In the genomic region with DNA sequence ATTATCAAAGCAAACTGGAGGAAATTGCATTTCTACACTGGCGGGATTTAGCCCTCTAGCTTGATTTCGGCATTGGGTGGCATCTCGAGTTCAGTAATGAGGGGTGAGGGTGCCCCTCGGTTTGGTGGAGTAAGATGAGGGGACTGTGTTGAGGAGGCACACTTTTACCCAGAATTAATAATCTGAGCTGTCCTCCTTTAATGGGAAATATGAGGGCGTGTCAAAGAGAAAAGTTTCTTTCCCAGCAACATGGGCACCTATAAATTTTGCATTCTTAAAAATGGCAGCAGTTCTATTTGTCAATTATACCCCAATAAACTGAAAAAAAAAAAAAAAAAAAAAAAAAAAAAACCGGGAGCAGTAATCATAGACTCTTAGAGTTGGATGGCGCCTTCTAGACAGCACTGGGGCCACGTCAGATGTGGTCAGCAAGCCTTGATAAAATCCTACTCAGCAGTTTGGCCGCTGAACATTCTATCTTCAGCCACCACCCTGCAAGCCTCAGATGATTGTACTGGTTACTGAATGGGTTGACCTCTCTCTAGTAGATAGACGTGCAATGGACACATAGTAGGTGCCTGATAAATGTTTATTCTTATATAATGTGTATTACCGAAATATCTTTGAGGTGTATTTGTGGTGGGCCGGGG, we compare ENCODE assay signal across 8 cellular contexts. TPM values are rescaled to one million over a fixed set of nuclear protein-coding genes. Genes with fewer than 3 reads are reported as not detected.
DNase-seq lines count a peak whose midpoint lies in the region; ATAC-seq and TF ChIP-seq lines count a peak whose summit lies in the region.

No MANE protein-coding gene starts in this region.

- peaks cover 10 to 20% (median 11%) of the 10 kb centered on the region in 3 donors for H3K4me1 Mint-ChIP-seq in CD8-positive, alpha-beta memory T cell

- no peak overlapping the region for H2AFZ ChIP-seq in OCI-LY7 (ENCODE audit: low read length)

- H3K4me2 ChIP-seq in OCI-LY7 (ENCODE audit: low read length), result peak overlapping the region; percentile 53

- WGBS in ectodermal cell, 2 experiments, result 34 to 35% methylated on average over 11 to 12 of the region's 12 CpGs

- intact Hi-C loops in OCI-LY7 (cut with micrococcal nuclease; ENCODE audit: unreplicated experiment) (no loop called here), posterior vena cava (cut with DNase I) (no loop called here)

- H3K27me3 Mint-ChIP-seq in CD8-positive, alpha-beta memory T cell, result peaks cover 24 to 76% of the 10 kb centered on the region in 2 donors

- no peak for DNase-seq in CD8-positive, alpha-beta memory T cell
- DNase-seq in OCI-LY7 (ENCODE audit: low spot score) (no peak), iPS-NIHi7 (ENCODE audit: extremely low spot score) (no peak), posterior vena cava (ENCODE audit: low spot score) (no peak)

- no peaks in the 10 kb centered on the region for H3K36me3 Mint-ChIP-seq in CD8-positive, alpha-beta memory T cell

- no peaks in the 10 kb centered on the region for H3K9me3 ChIP-seq in CD8-positive, alpha-beta memory T cell (ENCODE audit: low read length)
- H3K9me3 ChIP-seq in OCI-LY7 (ENCODE audit: low read length) (no peaks in the 10 kb centered on the region), ectodermal cell (ENCODE audit: control insufficient read depth, low read length) (no peaks in the 10 kb centered on the region), muscle layer of colon (ENCODE audit: low read length) (no peaks in the 10 kb centered on the region)

- CTCF ChIA-PET in CD8-positive, alpha-beta memory T cell (lab: Charles Lee), result no interaction called here
- CTCF ChIA-PET in OCI-LY7 (lab: Charles Lee; ENCODE audit: unreplicated experiment), result no interaction called here

- peaks cover 0 to 1% (median 0%) of the 10 kb centered on the region in 5 donors for H3K9me3 Mint-ChIP-seq in CD8-positive, alpha-beta memory T cell

- no peaks in the 10 kb centered on the region for H3K79me2 ChIP-seq in OCI-LY7 (ENCODE audit: insufficient read depth, low read depth, low read length)

- POLR2A ChIA-PET in CD8-positive, alpha-beta memory T cell (lab: Charles Lee), result no interaction called here
- POLR2A ChIA-PET in OCI-LY7 (lab: Charles Lee), result interaction anchor here (0.5 kb wide), 1 partner anchor 557 kb away, joined by 3 read pairs; no protein-coding TSS in a partner anchor

- H3K9me2 ChIP-seq in OCI-LY7 (ENCODE audit: insufficient read depth, low read length), result no peaks in the 10 kb centered on the region

- ATAC-seq in GM18502 (IDR thresholded peaks at IDR 0.05; ENCODE audit: poor library complexity, unreplicated experiment), result no peak
- no peak for ATAC-seq in HG02610 (IDR thresholded peaks at IDR 0.05; ENCODE audit: unreplicated experiment)

- H3K9ac ChIP-seq in muscle layer of colon (ENCODE audit: low read length), result no peak overlapping the region

- no peaks in the 10 kb centered on the region for H4K20me1 ChIP-seq in OCI-LY7 (ENCODE audit: insufficient read depth, low read length)

- H3K36me3 ChIP-seq in CD8-positive, alpha-beta memory T cell (ENCODE audit: insufficient read depth, low read length), result no peaks in the 10 kb centered on the region
- no peaks in the 10 kb centered on the region for H3K36me3 ChIP-seq in OCI-LY7 (ENCODE audit: insufficient read depth, low read length)
- no peaks in the 10 kb centered on the region for H3K36me3 ChIP-seq in ectodermal cell (ENCODE audit: control insufficient read depth, insufficient read depth, low read length)
- no peaks in the 10 kb centered on the region for H3K36me3 ChIP-seq in muscle layer of colon (ENCODE audit: insufficient read depth, low read length)

- H3K27me3 ChIP-seq in CD8-positive, alpha-beta memory T cell (ENCODE audit: insufficient read depth, low read length, poor library complexity, severe bottlenecking), result peaks cover 15% of the 10 kb centered on the region
- H3K27me3 ChIP-seq in ectodermal cell (ENCODE audit: control insufficient read depth, insufficient read depth, low read length, poor library complexity, severe bottlenecking), result peaks cover 36% of the 10 kb centered on the region
- no peaks in the 10 kb centered on the region for H3K27me3 ChIP-seq in muscle layer of colon (ENCODE audit: control insufficient read depth in 1 of 2, insufficient read depth in 2 of 2, low read length in 2 of 2)

- peak overlapping the region in 1 of 8 donors; percentile 43 for H3K27ac Mint-ChIP-seq in CD8-positive, alpha-beta memory T cell

- H3K4me3 ChIP-seq in CD8-positive, alpha-beta memory T cell (ENCODE audit: low read length), result peak overlapping the region; percentile 49
- no peak overlapping the region for H3K4me3 ChIP-seq in OCI-LY7 (ENCODE audit: low read depth, low read length, poor library complexity, severe bottlenecking)
- H3K4me3 ChIP-seq in ectodermal cell (ENCODE audit: insufficient read depth, low read depth, low read length), result peak overlapping the region; percentile 59
- peak overlapping the region; percentile 71 for H3K4me3 ChIP-seq in muscle layer of colon (ENCODE audit: low read depth in 1 of 2, low read length in 2 of 2)

- peaks cover 6% of the 10 kb centered on the region for H3K4me1 ChIP-seq in CD8-positive, alpha-beta memory T cell (ENCODE audit: insufficient read depth, low read length)
- H3K4me1 ChIP-seq in OCI-LY7 (ENCODE audit: insufficient read depth, low read length, poor library complexity, severe bottlenecking) (no peaks in the 10 kb centered on the region), ectodermal cell (ENCODE audit: control insufficient read depth, insufficient read depth, low read length) (no peaks in the 10 kb centered on the region), muscle layer of colon (ENCODE audit: insufficient read depth, low read length) (no peaks in the 10 kb centered on the region)

- no TSS peak for BruUV-seq in OCI-LY7 (replicated peaks; lab: Mats Ljungman, UMichigan)

- no peak overlapping the region for H3K27ac ChIP-seq in CD8-positive, alpha-beta memory T cell (ENCODE audit: low read depth, low read length)
- no peak overlapping the region for H3K27ac ChIP-seq in OCI-LY7 (ENCODE audit: low read depth, low read length, poor library complexity, severe bottlenecking)
- no peak overlapping the region for H3K27ac ChIP-seq in ectodermal cell (ENCODE audit: insufficient read depth, low read depth, low read length, poor library complexity, severe bottlenecking)
- peak overlapping the region; percentile 54 for H3K27ac ChIP-seq in muscle layer of colon (ENCODE audit: low read depth, low read length)

- TF ChIP-seq CTCF in OCI-LY7 (conservative IDR thresholded peaks at IDR 0.05; ENCODE audit: low read length), result no peak

- peak overlapping the region; percentile 61 to 86 (median 80) for H3K4me3 Mint-ChIP-seq in CD8-positive, alpha-beta memory T cell

RNA-seq across cellular contexts. Expression of a gene that starts 0.9 kb away (rescaled TPM):
- total RNA-seq in CD8-positive, alpha-beta memory T cell, result under 1 TPM; 0.18 to 0.46 TPM
- polyA plus RNA-seq in CD8-positive, alpha-beta memory T cell, result 0.08 TPM
- 0.03 TPM in 1 of 2 replicates, not detected in the other for total RNA-seq in OCI-LY7 (2014; rRNA removed; shearing (Covaris generic))
- not detected in 2 replicates for total RNA-seq in OCI-LY7 (2022)
- 3.6 TPM for polyA plus RNA-seq in ectodermal cell (2013, experiment 1 of 4)
- polyA plus RNA-seq in ectodermal cell (2013, experiment 2 of 4), result 4.5 TPM
- 3.0 TPM for polyA plus RNA-seq in ectodermal cell (2013, experiment 3 of 4)
- 3.6 TPM for polyA plus RNA-seq in ectodermal cell (2013, experiment 4 of 4)
- 10 to 100 TPM; 30.9 to 46.1 TPM for total RNA-seq in posterior vena cava

Comparison
In these comparisons a context has a peak if more than half of its experiments do, and no peak if none do; other contexts are left out.
1. RNA of a gene that starts 0.9 kb away (total RNA-seq): 30.9 to 46.1 TPM in posterior vena cava; 0.18 to 0.46 TPM in CD8-positive, alpha-beta memory T cell and 0.03 TPM in OCI-LY7; every median in the first group is over 10 times any median in the second.